In genomic region chr4:7051144-7051495, GRCh38 we compare ENCODE assay signal across 26 cellular contexts.
"Had no signal": no experiment of that assay in that cellular context is flagged by ENCODE, and none has a peak within 500 bp of the region (broad histone marks: within the 10 kb centered on the region; RNA-seq: fewer than 3 reads in every experiment).

No MANE protein-coding gene starts in this region.

- H3K9me3 ChIP-seq: breast epithelium had no signal

- DNase-seq: activated CD4-positive, alpha-beta T cell treated with anti-CD3 and anti-CD28 coated beads for 4 hours; activated CD4-positive, alpha-beta T cell treated with anti-CD3 and anti-CD28 coated beads, Interleukin-2, amount 50 U/mL, for 4 hours; activated CD8-positive, alpha-beta memory T cell treated with anti-CD3 and anti-CD28 coated beads, Interleukin-2, amount 50 U/mL, for 48 hours; activated CD8-positive, alpha-beta T cell treated with anti-CD3 and anti-CD28 coated beads, Interleukin-2, amount 10 ng/mL, durations not matched to agents 7 days and 5 days; activated gamma-delta T cell; activated naive CD4-positive, alpha-beta T cell treated with anti-CD3 and anti-CD28 coated beads, Interleukin-2, amount 10 ng/mL, durations not matched to agents 7 days and 5 days; activated naive CD8-positive, alpha-beta T cell treated with anti-CD3 and anti-CD28 coated beads, Interleukin-2, amount 10 ng/mL, durations not matched to agents 7 days and 5 days; activated T-cell treated with anti-CD3 and anti-CD28 coated beads, Interleukin-2, amount 50 U/mL, for 4 hours; central memory CD4-positive, alpha-beta T cell; MV-4-11; NCI-H1092 treated with DMSO at 0.1 percent for 48 hours; NCI-H1417 treated with DMSO at 0.1 percent for 48 hours; NCI-H1694; NCI-H2029; NCI-H2107; NCI-H2171 treated with DMSO at 0.1 percent for 48 hours; NCI-H226; NCI-H510A; NCI-H526 treated with DMSO at 0.1 percent for 48 hours; NCI-H82; SIG-M5; T-cell had no signal

- H3K27me3 ChIP-seq: breast epithelium had no signal

- H3K4me2 ChIP-seq: KMS-11 had no signal

- H3K36me3 ChIP-seq: breast epithelium had no signal

- ATAC-seq: activated CD4-positive, CD25-positive, alpha-beta regulatory T cell treated with anti-CD3 and anti-CD28 coated beads, Interleukin-2, amount 50 U/mL, for 24 hours; activated CD8-positive, alpha-beta T cell treated with anti-CD3 and anti-CD28 coated beads, Interleukin-2, amount 10 ng/mL, durations not matched to agents 7 days and 5 days; activated T-cell treated with anti-CD3 and anti-CD28 coated beads, Interleukin-2, amount 50 U/mL, for 4 hours; activated T-helper 17 cell treated with anti-CD3 and anti-CD28 coated beads, Interleukin-2, amount 50 U/mL, for 72 hours; T-cell had no signal

- H3K4me3 ChIP-seq: breast epithelium had no signal

- H3K27ac ChIP-seq: breast epithelium, KMS-11 had no signal
